ENCODE assay signal across 8 cellular contexts in the genomic region with DNA sequence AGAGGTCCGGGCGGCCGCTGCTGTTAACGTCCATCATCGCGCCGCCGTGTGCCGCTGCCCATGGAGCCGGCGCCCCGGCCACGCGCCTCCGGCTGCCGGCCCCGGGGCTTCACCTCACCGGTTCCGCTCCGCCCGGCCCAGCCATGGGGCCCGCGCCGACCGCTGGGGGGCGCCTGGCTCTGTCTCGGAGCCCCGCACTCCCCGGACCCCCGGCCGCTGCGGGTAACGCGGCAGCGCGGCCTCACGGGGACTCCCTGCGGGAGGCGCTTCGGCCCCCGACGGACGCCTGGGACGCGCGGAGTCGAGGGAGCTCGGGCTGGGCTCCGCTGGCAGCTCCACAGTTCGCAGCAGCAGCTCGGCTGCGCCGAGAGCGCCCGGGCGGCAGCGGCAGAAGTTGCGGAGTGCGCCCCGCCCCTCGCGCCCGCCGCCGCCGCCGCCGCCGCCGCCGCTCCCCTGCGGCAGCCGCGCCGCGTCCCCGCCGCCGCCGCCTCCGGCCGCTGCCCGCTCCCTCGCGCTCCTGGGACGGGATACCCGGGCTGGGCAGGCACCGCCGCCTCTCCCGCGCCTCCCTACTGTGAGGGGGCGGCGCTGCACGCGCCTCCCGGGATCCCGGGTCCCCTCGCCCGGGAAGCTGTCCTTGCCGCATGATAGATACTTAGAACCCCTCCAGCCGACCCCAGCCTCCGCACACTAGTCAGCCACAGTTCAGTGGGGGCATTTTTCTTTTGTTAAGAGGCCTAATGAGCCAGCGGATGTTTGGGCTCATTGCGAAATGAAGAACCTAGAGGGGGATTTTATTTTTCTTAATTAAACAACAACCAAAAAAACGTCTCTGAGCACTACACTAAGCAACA. TPM values are rescaled to one million over a fixed set of nuclear protein-coding genes. Genes with fewer than 3 reads are reported as not detected.
DNase-seq lines count a peak whose midpoint lies in the region; ATAC-seq, FAIRE-seq and TF ChIP-seq lines count a peak whose summit lies in the region.

A gene (minus strand): TSS at position 405 of the 854 bp plus-strand sequence. CDS start 368 bp downstream, at position 37.

- POLR2A ChIA-PET in GM12878 (lab: Charles Lee) = no interaction called here

- H3K36me3 ChIP-seq in GM12878 (ENCODE audit: control insufficient read depth in 2 of 2, insufficient read depth in 2 of 2, low read length in 1 of 2) = no peaks in the 10 kb centered on the region

- H3K27me3 ChIP-seq in GM12878 (replicated peaks in 1 of 2; ENCODE audit: control insufficient read depth in 2 of 2, insufficient read depth in 2 of 2, low read length in 1 of 2) = peaks cover 0 to 10% of the 10 kb centered on the region in 2 experiments; a peak in 3 of 4 replicates

- H3K27ac ChIP-seq in GM12878 (ENCODE audit: control insufficient read depth, insufficient read depth) = no peak within 1 kb of the TSS
- H3K27ac ChIP-seq in skin epidermis = peak within 1 kb of the TSS in 15 of 21 experiments; percentile 0 to 74 (median 58)

- peak within 1 kb of the TSS; percentile 58; the same call in 1 of the 2 replicates for H3K4me3 ChIP-seq in GM12878
- peak within 1 kb of the TSS; percentile 80 for H3K4me3 ChIP-seq in iPS-18c (ENCODE audit: insufficient read depth, low read depth, low read length)
- H3K4me3 ChIP-seq in skin epidermis = peak within 1 kb of the TSS; percentile 47 to 64 (median 57)

- H3K9me3 ChIP-seq in GM12878 (replicated peaks; ENCODE audit: control insufficient read depth, insufficient read depth, low read length) (no peaks in the 10 kb centered on the region; the same call in 2 of the 3 replicates), iPS-18c (ENCODE audit: control insufficient read depth, insufficient read depth, low read length) (no peaks in the 10 kb centered on the region)

- FAIRE-seq in GM12878 (lab: Jason Lieb, UNC) = no peak

- H3K4me2 ChIP-seq in GM12878 (ENCODE audit: control insufficient read depth, insufficient read depth) = peak within 1 kb of the TSS; percentile 89

- BruUV-seq in GM12878 (replicated peaks; lab: Mats Ljungman, UMichigan) = no TSS peak

- DNase-seq in C1 segment of cervical spinal cord (lab: John Stamatoyannopoulos, UW) = peak in 12 of 14 donors; percentile 1 to 67 (median 24)
- peak; percentile 47 for DNase-seq in GM19238 (ENCODE audit: insufficient read length, low spot score)
- peak; percentile 38 to 65 (median 50) for DNase-seq in T-helper 2 cell
- DNase-seq in GM12878 (ENCODE audit: low read depth, low spot score) = no peak
- DNase-seq in NK-92 (lab: John Stamatoyannopoulos, UW; ENCODE audit: unreplicated experiment) = no peak

- 2% methylated on average over 21 of the region's 105 CpGs for WGBS in GM12878 (ENCODE audit: insufficient coverage, insufficient replicate concordance, low lambda C conversion rate, missing lambda C conversion rate)

- intact Hi-C loops in GM12878 (cut with micrococcal nuclease; ENCODE audit: unreplicated experiment) = loop anchor here (5.0 to 10.0 kb wide), 2 partner anchors 63 to 711 kb away; no protein-coding TSS in a partner anchor

- CTCF ChIA-PET in GM12878 (lab: Yijun Ruan, JAX) = interaction anchor here (1.0 to 1.1 kb wide), 2 partner anchors 14 to 106 kb away, joined by 3 to 4 read pairs; a partner anchor contains a TSS

- SMC1A ChIA-PET in GM12878 (lab: Charles Lee; ENCODE audit: uncharacterized antibody, unreplicated experiment) = interaction anchor here (0.6 kb wide), 1 partner anchor 105 kb away, joined by 3 read pairs; no protein-coding TSS in a partner anchor

- peak; percentile 80 for ATAC-seq in HG03354 (IDR thresholded peaks at IDR 0.05; ENCODE audit: poor library complexity, severe bottlenecking, unreplicated experiment)
- ATAC-seq in GM12878 = peak; percentile 83

- H2AFZ ChIP-seq in GM12878 (ENCODE audit: control insufficient read depth, low read depth, low read length) = peak within 1 kb of the TSS; percentile 68

- H3K9ac ChIP-seq in GM12878 (ENCODE audit: control insufficient read depth, insufficient read depth, low read length) = no peak within 1 kb of the TSS

- H4K20me1 ChIP-seq in GM12878 (ENCODE audit: control insufficient read depth, insufficient read depth) = no peaks in the 10 kb centered on the region

- in situ Hi-C loops in GM12878 (cut with MboI) = no loop called here

- peak; percentile 40 to 45 (median 43); a peak in 4 of 6 replicates for TF ChIP-seq CTCF in GM12878 (IDR thresholded peaks at IDR 0.05 in 2 of 3, conservative IDR thresholded peaks at IDR 0.05 in 1 of 3; ENCODE audit: control insufficient read depth in 2 of 3, extremely low read depth in 1 of 3, insufficient read depth in 1 of 3, low read depth in 3 of 3, low read length in 3 of 3)

- no peak for TF ChIP-seq EP300 in GM12878 (IDR thresholded peaks at IDR 0.05; ENCODE audit: borderline replicate concordance in 1 of 2, control insufficient read depth in 1 of 2, low read depth in 2 of 2, low read length in 2 of 2)

- no peak for TF ChIP-seq RAD21 in GM12878 (IDR thresholded peaks at IDR 0.05; ENCODE audit: insufficient read depth, low read depth, low read length)

- 0 out of 2 replicates have a peak, but pooled peaks cover 3% of the 10 kb centered on the region for H3K4me1 ChIP-seq in GM12878 (ENCODE audit: control insufficient read depth, insufficient read depth, low read length)

- RAD21 ChIA-PET in GM12878 (lab: Charles Lee; ENCODE audit: unreplicated experiment) = no interaction called here

- no peak for TF ChIP-seq POLR2A in GM12878 (IDR thresholded peaks at IDR 0.05; ENCODE audit: low read depth, low read length)

- H3K79me2 ChIP-seq in GM12878 (ENCODE audit: control insufficient read depth, insufficient read depth, low read length) = no peaks in the 10 kb centered on the region

TF ChIP-seq in GM12878, 131 proteins besides CTCF, POLR2A, EP300 and RAD21 (continues in another document):
- TF ChIP-seq PAX5 (IDR thresholded peaks at IDR 0.05; ENCODE audit: borderline replicate concordance, low read depth, low read length) (no peak), BMI1 (IDR thresholded peaks at IDR 0.05; ENCODE audit: borderline replicate concordance) (peak; percentile 63), ATF7 (IDR thresholded peaks at IDR 0.05; ENCODE audit: low read depth) (no peak), FOXM1 (IDR thresholded peaks at IDR 0.05; ENCODE audit: low read depth, low read length) (no peak), ZZZ3 (IDR thresholded peaks at IDR 0.05; ENCODE audit: control insufficient read depth, insufficient read length, low read depth) (no peak), JUNB (IDR thresholded peaks at IDR 0.05) (no peak), SUZ12 (IDR thresholded peaks at IDR 0.05; ENCODE audit: unreplicated experiment) (peak; percentile 51), TCF3 (IDR thresholded peaks at IDR 0.05; ENCODE audit: borderline replicate concordance, insufficient read depth, low read depth, low read length) (0 out of 2 replicates have a peak, but pooled peaks have one; percentile 33), DPF2 (IDR thresholded peaks at IDR 0.05) (peak; percentile 56; the same call in 1 of the 2 replicates), NFXL1 (IDR thresholded peaks at IDR 0.05; ENCODE audit: borderline replicate concordance) (no peak), NRF1 (conservative IDR thresholded peaks at IDR 0.05; ENCODE audit: low read depth, low read length) (no peak), ASH2L (IDR thresholded peaks at IDR 0.05; ENCODE audit: borderline replicate concordance, low read depth) (no peak), MEF2A (IDR thresholded peaks at IDR 0.05; ENCODE audit: insufficient read depth, low read depth, low read length) (no peak), GABPA (IDR thresholded peaks at IDR 0.05; ENCODE audit: low read depth) (no peak), NR2C1 (IDR thresholded peaks at IDR 0.05) (no peak)
- TF ChIP-seq, protein P1, sequence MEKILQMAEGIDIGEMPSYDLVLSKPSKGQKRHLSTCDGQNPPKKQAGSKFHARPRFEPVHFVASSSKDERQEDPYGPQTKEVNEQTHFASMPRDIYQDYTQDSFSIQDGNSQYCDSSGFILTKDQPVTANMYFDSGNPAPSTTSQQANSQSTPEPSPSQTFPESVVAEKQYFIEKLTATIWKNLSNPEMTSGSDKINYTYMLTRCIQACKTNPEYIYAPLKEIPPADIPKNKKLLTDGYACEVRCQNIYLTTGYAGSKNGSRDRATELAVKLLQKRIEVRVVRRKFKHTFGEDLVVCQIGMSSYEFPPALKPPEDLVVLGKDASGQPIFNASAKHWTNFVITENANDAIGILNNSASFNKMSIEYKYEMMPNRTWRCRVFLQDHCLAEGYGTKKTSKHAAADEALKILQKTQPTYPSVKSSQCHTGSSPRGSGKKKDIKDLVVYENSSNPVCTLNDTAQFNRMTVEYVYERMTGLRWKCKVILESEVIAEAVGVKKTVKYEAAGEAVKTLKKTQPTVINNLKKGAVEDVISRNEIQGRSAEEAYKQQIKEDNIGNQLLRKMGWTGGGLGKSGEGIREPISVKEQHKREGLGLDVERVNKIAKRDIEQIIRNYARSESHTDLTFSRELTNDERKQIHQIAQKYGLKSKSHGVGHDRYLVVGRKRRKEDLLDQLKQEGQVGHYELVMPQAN (conservative IDR thresholded peaks at IDR 0.05) = no peak
- TF ChIP-seq, protein P2, sequence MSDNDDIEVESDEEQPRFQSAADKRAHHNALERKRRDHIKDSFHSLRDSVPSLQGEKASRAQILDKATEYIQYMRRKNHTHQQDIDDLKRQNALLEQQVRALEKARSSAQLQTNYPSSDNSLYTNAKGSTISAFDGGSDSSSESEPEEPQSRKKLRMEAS (IDR thresholded peaks at IDR 0.05; ENCODE audit: low read depth, low read length) = no peak

RNA-seq across cellular contexts. Expression of the gene that starts here (rescaled TPM):
- total RNA-seq in GM12878 (2013; cell fraction: nucleolus; rRNA removed) = 10.0 and 10.2 TPM in 2 replicates
- total RNA-seq in GM12878 (2014; rRNA removed) (0.06 and 0.11 TPM in 2 replicates), GM12878 (2014; rRNA removed; fragmentation: Illumina TruSeq; extraction: Trizol) (not detected in 2 replicates), GM12878 (2021) (not detected in 2 replicates)
- not detected for polyA plus RNA-seq in GM12878 (2011; ENCODE audit: low read depth)
- polyA plus RNA-seq in GM12878 (2011; rRNA removed) (1.2 and 1.3 TPM in 2 replicates), GM12878 (2014; fragmentation: Illumina TruSeq; extraction: Trizol) (0.01 TPM in 1 of 2 replicates, not detected in the other), GM12878 (2014; fragmentation: Nextera tagmentation; extraction: Ambion mirVana) (under 1 TPM; 0.04 to 0.06 TPM), GM12878 (2014; rRNA removed) (0.08 TPM in 1 of 2 replicates, not detected in the other), GM12878 (2016; fragmentation: Nextera tagmentation; extraction: Ambion mirVana) (not detected)
- 0.95 and 1.3 TPM in 2 replicates for polyA plus RNA-seq in GM12878 (2011; cell fraction: cytosol; rRNA removed)
- polyA plus RNA-seq in GM12878 (2011; cell fraction: nucleus; rRNA removed) = 1.1 and 1.4 TPM in 2 replicates
- polyA plus RNA-seq in GM12878 (2012) = not detected in 2 replicates
- polyA minus RNA-seq in GM12878 (2011; rRNA and poly(A)+ RNA removed) = 2.8 and 3.9 TPM in 2 replicates
- polyA minus RNA-seq in GM12878 (2011; cell fraction: cytosol; rRNA and poly(A)+ RNA removed) = 0.80 and 0.83 TPM in 2 replicates
- 5.1 and 7.1 TPM in 2 replicates for polyA minus RNA-seq in GM12878 (2011; cell fraction: nucleus; rRNA and poly(A)+ RNA removed)

Comparison
In these comparisons a context has a peak if more than half of its experiments do, and no peak if none do; other contexts are left out.
1. DNase-seq: peak in C1 segment of cervical spinal cord (12 of 14), GM19238 (single experiment) and T-helper 2 cell (5 of 5); none in GM12878 (single experiment) and NK-92 (single experiment).
2. Peak in every context shown above with its lines, with median percentiles within 50 percentile points of each other: H3K4me3 ChIP-seq.